8 cellular contexts compared by ENCODE assay signal in the genomic region with DNA sequence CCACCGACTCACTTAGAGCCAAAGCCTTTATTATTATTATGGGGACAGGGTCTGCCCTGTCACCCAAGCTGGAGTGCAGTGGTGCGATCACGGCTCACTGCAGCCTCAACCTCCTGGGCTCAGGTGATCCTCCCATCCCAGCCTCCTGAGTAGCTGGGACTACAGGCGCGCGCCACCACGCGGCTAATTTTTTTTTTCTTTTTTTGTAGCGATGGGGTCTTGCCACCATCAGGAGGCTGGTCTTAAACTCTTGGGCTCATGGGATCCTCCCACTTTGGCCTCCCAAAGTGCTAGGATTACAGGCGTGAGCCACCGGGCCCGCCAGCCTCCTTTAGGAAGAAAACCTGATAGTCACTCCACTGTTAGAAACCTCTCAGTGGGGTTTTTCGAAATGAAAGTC. TPM values are rescaled to one million over a fixed set of nuclear protein-coding genes. Genes with fewer than 3 reads are reported as not detected.
A peak's percentile ranks its signal among the peaks of the same experiment; 100 is the strongest.
DNase-seq lines count a peak whose midpoint lies in the region; ATAC-seq and TF ChIP-seq lines count a peak whose summit lies in the region.
"Not testable (repeated sequence)": the region's sequence is repeated elsewhere in the genome, so short reads cannot be mapped to it uniquely, and the experiment has no call there.

No MANE protein-coding gene starts in this region.

- H3K27me3 ChIP-seq in body of pancreas; mesenchymal stem cell (ENCODE audit: control insufficient read depth in 1 of 2, insufficient read depth in 1 of 2, low read length in 2 of 2); trophoblast cell (ENCODE audit: insufficient read depth, low read length); testis: not testable (repeated sequence)

- H3K18ac ChIP-seq in mesenchymal stem cell (ENCODE audit: low read depth in 1 of 2, low read length in 2 of 2); trophoblast cell (ENCODE audit: low read length): not testable (repeated sequence)

- not testable (repeated sequence) for TF ChIP-seq CTCF in CD14-positive monocyte (IDR thresholded peaks at IDR 0.05); LNCaP clone FGC (IDR thresholded peaks at IDR 0.05; ENCODE audit: control insufficient read depth, extremely low read depth, insufficient read depth); body of pancreas (IDR thresholded peaks at IDR 0.05); fibroblast of mammary gland (conservative IDR thresholded peaks at IDR 0.05; ENCODE audit: control insufficient read depth, insufficient read depth, low read depth, low read length); testis (IDR thresholded peaks at IDR 0.05)

- H3K9me3 ChIP-seq in body of pancreas (peaks cover 0 to 10% (median 0%) of the 10 kb centered on the region in 3 donors), mesenchymal stem cell (ENCODE audit: control insufficient read depth, low read length) (peaks cover 20% of the 10 kb centered on the region), trophoblast cell (ENCODE audit: insufficient read depth, low read depth, low read length) (peaks cover 16% of the 10 kb centered on the region)
- H3K9me3 ChIP-seq in testis = not testable (repeated sequence)

- POLR2A ChIA-PET in activated CD4-positive, alpha-beta memory T cell treated with anti-CD3 and anti-CD28 coated beads for 36 hours (lab: Charles Lee) = interaction anchor here (0.6 kb wide), 1 partner anchor 177 kb away, joined by 3 read pairs; no protein-coding TSS in a partner anchor

- not testable (repeated sequence) for H3K4ac ChIP-seq in mesenchymal stem cell (ENCODE audit: low read depth in 1 of 2, low read length in 2 of 2); trophoblast cell (ENCODE audit: low read depth, low read length)

- not testable (repeated sequence) for H4K12ac ChIP-seq in trophoblast cell (ENCODE audit: low read depth, low read length)

- not testable (repeated sequence) for H3K36me3 ChIP-seq in body of pancreas (replicated peaks in 1 of 2; ENCODE audit: insufficient read depth in 1 of 2, low read depth in 2 of 2); mesenchymal stem cell (ENCODE audit: control insufficient read depth in 1 of 2, insufficient read depth in 2 of 2, low read depth in 1 of 2, low read length in 2 of 2); trophoblast cell (ENCODE audit: control insufficient read depth in 1 of 2, insufficient read depth in 2 of 2, low read length in 2 of 2); testis (ENCODE audit: low read depth, missing control alignments)

- H2BK15ac ChIP-seq in mesenchymal stem cell (ENCODE audit: low read depth, poor library complexity, severe bottlenecking) = not testable (repeated sequence)

- H3K4me2 ChIP-seq in mesenchymal stem cell (ENCODE audit: low read length, poor library complexity, severe bottlenecking) = peak overlapping the region; percentile 96
- peak overlapping the region; percentile 90 for H3K4me2 ChIP-seq in trophoblast cell (ENCODE audit: low read length)

- not testable (repeated sequence) for H2BK120ac ChIP-seq in mesenchymal stem cell (ENCODE audit: low read depth, low read length); trophoblast cell (ENCODE audit: insufficient read depth, low read length, poor library complexity)

- not testable (repeated sequence) for H3K23ac ChIP-seq in mesenchymal stem cell (ENCODE audit: low read length in 2 of 2); trophoblast cell (ENCODE audit: low read length)

- H2BK5ac ChIP-seq in mesenchymal stem cell (ENCODE audit: low read depth, low read length, poor library complexity, severe bottlenecking); trophoblast cell (ENCODE audit: low read depth, low read length, poor library complexity): not testable (repeated sequence)

- peaks cover 19 to 31% (median 28%) of the 10 kb centered on the region in 7 donors for H3K9me3 Mint-ChIP-seq in CD14-positive monocyte
- peaks cover 20% of the 10 kb centered on the region for H3K9me3 Mint-ChIP-seq in activated CD4-positive, alpha-beta memory T cell treated with anti-CD3 and anti-CD28 coated beads for 36 hours

- peaks cover 11% of the 10 kb centered on the region for H3K79me2 ChIP-seq in trophoblast cell (ENCODE audit: control insufficient read depth, insufficient read depth, low read length, poor library complexity)

- WGBS in body of pancreas, 2 donors = 80 to 82% methylated on average over 13 of the region's 13 CpGs
- 98% methylated on average over 13 of the region's 13 CpGs for WGBS in mesenchymal stem cell
- WGBS in trophoblast cell (ENCODE audit: extremely low coverage, insufficient coverage, insufficient read length) = no CpG with 5 or more reads among the region's 13 CpGs
- 58 to 72% methylated on average over 13 of the region's 13 CpGs for WGBS in testis, 2 donors

- peak overlapping the region; percentile 79 to 88 for H3K4me3 Mint-ChIP-seq in CD14-positive monocyte
- H3K4me3 Mint-ChIP-seq in activated CD4-positive, alpha-beta memory T cell treated with anti-CD3 and anti-CD28 coated beads for 36 hours = peak overlapping the region; percentile 70

- not testable (repeated sequence) for ATAC-seq in body of pancreas

- intact Hi-C loops in CD14-positive monocyte (cut with micrococcal nuclease) = loop anchor here in 1 of 2 donors (5.0 to 10.0 kb wide), 2 partner anchors 91 to 269 kb away; no protein-coding TSS in a partner anchor
- intact Hi-C loops in activated CD4-positive, alpha-beta memory T cell treated with anti-CD3 and anti-CD28 coated beads for 36 hours (cut with micrococcal nuclease) = loop anchor here (1.0 to 10.0 kb wide), 7 partner anchors 32 to 461 kb away; partner anchors contain the start of genes ASB1 and RAMP1
- intact Hi-C loops in body of pancreas (cut with DNase I); testis (cut with DNase I; ENCODE audit: low total_unique reads): not testable (repeated sequence)

- H2AFZ ChIP-seq in mesenchymal stem cell (ENCODE audit: low read depth, low read length) (peak overlapping the region; percentile 98), trophoblast cell (ENCODE audit: insufficient read depth, low read length, poor library complexity) (peak overlapping the region; percentile 95)

- not testable (repeated sequence) for H2AK5ac ChIP-seq in mesenchymal stem cell (ENCODE audit: low read length, severe bottlenecking); trophoblast cell (ENCODE audit: low read length)

- TF ChIP-seq POLR2A in body of pancreas (IDR thresholded peaks at IDR 0.05); testis (IDR thresholded peaks at IDR 0.05): not testable (repeated sequence)

- not testable (repeated sequence) for H3K79me1 ChIP-seq in mesenchymal stem cell (replicated peaks; ENCODE audit: low read length, poor library complexity, severe bottlenecking); trophoblast cell (ENCODE audit: low read length)

- peaks cover 76% of the 10 kb centered on the region for H3K4me1 ChIP-seq in body of pancreas
- peaks cover 18% of the 10 kb centered on the region for H3K4me1 ChIP-seq in mesenchymal stem cell (ENCODE audit: control insufficient read depth, insufficient read depth, low read depth, low read length)
- peaks cover 11 to 12% of the 10 kb centered on the region in 2 experiments for H3K4me1 ChIP-seq in trophoblast cell (ENCODE audit: control insufficient read depth in 1 of 2, insufficient read depth in 2 of 2, low read length in 2 of 2)
- H3K4me1 ChIP-seq in testis = peaks cover 23% of the 10 kb centered on the region

- H4K8ac ChIP-seq in mesenchymal stem cell (ENCODE audit: low read length); trophoblast cell (ENCODE audit: low read depth, low read length): not testable (repeated sequence)

- CTCF ChIA-PET in activated CD4-positive, alpha-beta memory T cell treated with anti-CD3 and anti-CD28 coated beads for 36 hours (lab: Charles Lee) = not testable (repeated sequence)

- peak overlapping the region in 3 of 4 donors; percentile 68 to 84 (median 82) for H3K27ac ChIP-seq in body of pancreas
- not testable (repeated sequence) for H3K27ac ChIP-seq in mesenchymal stem cell (ENCODE audit: low read length, poor library complexity, severe bottlenecking); trophoblast cell (ENCODE audit: low read depth, low read length); testis

- not testable (repeated sequence) for H4K91ac ChIP-seq in mesenchymal stem cell (ENCODE audit: low read length); trophoblast cell (ENCODE audit: low read depth, low read length)

- not testable (repeated sequence) for DNase-seq in CD14-positive monocyte (ENCODE audit: low spot score); LNCaP clone FGC (ENCODE audit: low read depth); activated CD4-positive, alpha-beta memory T cell treated with anti-CD3 and anti-CD28 coated beads for 36 hours; fibroblast of mammary gland (ENCODE audit: low read depth); mesenchymal stem cell; trophoblast cell; testis
- DNase-seq in body of pancreas = peak in 1 of 4 donors; percentile 13

- H3K9ac ChIP-seq in mesenchymal stem cell (ENCODE audit: low read length) = peak overlapping the region; percentile 75
- not testable (repeated sequence) for H3K9ac ChIP-seq in trophoblast cell (ENCODE audit: low read length)

- H3K36me3 Mint-ChIP-seq in CD14-positive monocyte; activated CD4-positive, alpha-beta memory T cell treated with anti-CD3 and anti-CD28 coated beads for 36 hours: not testable (repeated sequence)

- H3K14ac ChIP-seq in mesenchymal stem cell (ENCODE audit: low read length in 2 of 2); trophoblast cell (ENCODE audit: low read length): not testable (repeated sequence)

- not testable (repeated sequence) for H3K27ac Mint-ChIP-seq in CD14-positive monocyte; activated CD4-positive, alpha-beta memory T cell treated with anti-CD3 and anti-CD28 coated beads for 36 hours

- peaks cover 36% of the 10 kb centered on the region for H3K4me1 Mint-ChIP-seq in CD14-positive monocyte
- peaks cover 34% of the 10 kb centered on the region for H3K4me1 Mint-ChIP-seq in activated CD4-positive, alpha-beta memory T cell treated with anti-CD3 and anti-CD28 coated beads for 36 hours (ENCODE audit: low read depth)

- not testable (repeated sequence) for H2BK12ac ChIP-seq in mesenchymal stem cell (ENCODE audit: low read length in 2 of 2); trophoblast cell (ENCODE audit: low read length)

- peak overlapping the region; percentile 63 for H3K4me3 ChIP-seq in LNCaP clone FGC (ENCODE audit: low read depth, low read length)
- H3K4me3 ChIP-seq in body of pancreas; trophoblast cell (ENCODE audit: low read depth, low read length): not testable (repeated sequence)
- peak overlapping the region; percentile 72 for H3K4me3 ChIP-seq in fibroblast of mammary gland (ENCODE audit: control insufficient read depth, low read depth, low read length)
- H3K4me3 ChIP-seq in mesenchymal stem cell (ENCODE audit: insufficient read depth in 1 of 2, low read depth in 1 of 2, low read length in 2 of 2) = peak overlapping the region in 1 of 2 experiments; percentile 89
- H3K4me3 ChIP-seq in testis = peak overlapping the region; percentile 67 to 73

- not testable (repeated sequence) for H3K27me3 Mint-ChIP-seq in CD14-positive monocyte (ENCODE audit: low read depth in 3 of 3); activated CD4-positive, alpha-beta memory T cell treated with anti-CD3 and anti-CD28 coated beads for 36 hours

RNA-seq across cellular contexts. Expression of gene UBE2F, which starts 1.0 kb away (rescaled TPM):
- polyA plus RNA-seq in CD14-positive monocyte = 100 to 1,000 TPM; 117 to 120 TPM
- total RNA-seq in activated CD4-positive, alpha-beta memory T cell treated with anti-CD3 and anti-CD28 coated beads for 36 hours = 10 to 100 TPM; 50.7 to 52.9 TPM
- total RNA-seq in body of pancreas = 10 to 100 TPM; 67.7 to 69.9 TPM
- 39.3 TPM for polyA plus RNA-seq in mesenchymal stem cell (2013, experiment 1 of 2)
- polyA plus RNA-seq in mesenchymal stem cell (2013, experiment 2 of 2) = 41.3 TPM
- 37.2 and 37.5 TPM in 2 replicates for polyA plus RNA-seq in trophoblast cell (2013)
- 10 to 100 TPM; 72.8 to 77.8 TPM for total RNA-seq in testis
- 68.3 TPM for polyA plus RNA-seq in testis (ENCODE audit: insufficient read depth, low read depth, low replicate concordance)
